Comparison of ENCODE assay signal across 1 cellular context in the genomic region with DNA sequence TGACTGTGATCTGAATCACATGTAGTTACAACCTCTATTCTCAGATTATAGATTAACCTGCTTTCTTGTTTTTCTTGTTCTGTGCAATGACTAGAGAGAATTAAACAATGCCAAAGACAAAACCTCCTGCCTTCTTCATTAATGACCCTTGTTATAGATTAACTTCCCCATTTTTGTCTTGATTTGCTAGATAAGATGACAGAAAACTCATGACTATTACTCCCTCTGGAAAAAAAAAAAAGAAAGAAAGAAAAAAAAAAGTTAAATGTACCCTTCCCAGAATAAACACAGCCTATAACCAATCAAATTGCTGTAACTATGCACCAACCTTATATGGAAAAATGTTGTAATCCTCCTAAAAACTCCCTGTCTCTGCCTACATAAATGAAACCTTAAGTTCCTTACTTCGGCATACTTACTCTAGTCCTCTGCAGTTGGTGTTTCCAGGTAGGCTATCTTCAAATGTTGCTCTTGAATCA.
TF ChIP-seq lines count a peak whose summit lies in the region.

No MANE protein-coding gene starts in this region.

TF ChIP-seq in GM23338, 12 proteins besides CTCF, POLR2A, EP300 and RAD21 (continued from another document):
- TF ChIP-seq, protein P1, sequence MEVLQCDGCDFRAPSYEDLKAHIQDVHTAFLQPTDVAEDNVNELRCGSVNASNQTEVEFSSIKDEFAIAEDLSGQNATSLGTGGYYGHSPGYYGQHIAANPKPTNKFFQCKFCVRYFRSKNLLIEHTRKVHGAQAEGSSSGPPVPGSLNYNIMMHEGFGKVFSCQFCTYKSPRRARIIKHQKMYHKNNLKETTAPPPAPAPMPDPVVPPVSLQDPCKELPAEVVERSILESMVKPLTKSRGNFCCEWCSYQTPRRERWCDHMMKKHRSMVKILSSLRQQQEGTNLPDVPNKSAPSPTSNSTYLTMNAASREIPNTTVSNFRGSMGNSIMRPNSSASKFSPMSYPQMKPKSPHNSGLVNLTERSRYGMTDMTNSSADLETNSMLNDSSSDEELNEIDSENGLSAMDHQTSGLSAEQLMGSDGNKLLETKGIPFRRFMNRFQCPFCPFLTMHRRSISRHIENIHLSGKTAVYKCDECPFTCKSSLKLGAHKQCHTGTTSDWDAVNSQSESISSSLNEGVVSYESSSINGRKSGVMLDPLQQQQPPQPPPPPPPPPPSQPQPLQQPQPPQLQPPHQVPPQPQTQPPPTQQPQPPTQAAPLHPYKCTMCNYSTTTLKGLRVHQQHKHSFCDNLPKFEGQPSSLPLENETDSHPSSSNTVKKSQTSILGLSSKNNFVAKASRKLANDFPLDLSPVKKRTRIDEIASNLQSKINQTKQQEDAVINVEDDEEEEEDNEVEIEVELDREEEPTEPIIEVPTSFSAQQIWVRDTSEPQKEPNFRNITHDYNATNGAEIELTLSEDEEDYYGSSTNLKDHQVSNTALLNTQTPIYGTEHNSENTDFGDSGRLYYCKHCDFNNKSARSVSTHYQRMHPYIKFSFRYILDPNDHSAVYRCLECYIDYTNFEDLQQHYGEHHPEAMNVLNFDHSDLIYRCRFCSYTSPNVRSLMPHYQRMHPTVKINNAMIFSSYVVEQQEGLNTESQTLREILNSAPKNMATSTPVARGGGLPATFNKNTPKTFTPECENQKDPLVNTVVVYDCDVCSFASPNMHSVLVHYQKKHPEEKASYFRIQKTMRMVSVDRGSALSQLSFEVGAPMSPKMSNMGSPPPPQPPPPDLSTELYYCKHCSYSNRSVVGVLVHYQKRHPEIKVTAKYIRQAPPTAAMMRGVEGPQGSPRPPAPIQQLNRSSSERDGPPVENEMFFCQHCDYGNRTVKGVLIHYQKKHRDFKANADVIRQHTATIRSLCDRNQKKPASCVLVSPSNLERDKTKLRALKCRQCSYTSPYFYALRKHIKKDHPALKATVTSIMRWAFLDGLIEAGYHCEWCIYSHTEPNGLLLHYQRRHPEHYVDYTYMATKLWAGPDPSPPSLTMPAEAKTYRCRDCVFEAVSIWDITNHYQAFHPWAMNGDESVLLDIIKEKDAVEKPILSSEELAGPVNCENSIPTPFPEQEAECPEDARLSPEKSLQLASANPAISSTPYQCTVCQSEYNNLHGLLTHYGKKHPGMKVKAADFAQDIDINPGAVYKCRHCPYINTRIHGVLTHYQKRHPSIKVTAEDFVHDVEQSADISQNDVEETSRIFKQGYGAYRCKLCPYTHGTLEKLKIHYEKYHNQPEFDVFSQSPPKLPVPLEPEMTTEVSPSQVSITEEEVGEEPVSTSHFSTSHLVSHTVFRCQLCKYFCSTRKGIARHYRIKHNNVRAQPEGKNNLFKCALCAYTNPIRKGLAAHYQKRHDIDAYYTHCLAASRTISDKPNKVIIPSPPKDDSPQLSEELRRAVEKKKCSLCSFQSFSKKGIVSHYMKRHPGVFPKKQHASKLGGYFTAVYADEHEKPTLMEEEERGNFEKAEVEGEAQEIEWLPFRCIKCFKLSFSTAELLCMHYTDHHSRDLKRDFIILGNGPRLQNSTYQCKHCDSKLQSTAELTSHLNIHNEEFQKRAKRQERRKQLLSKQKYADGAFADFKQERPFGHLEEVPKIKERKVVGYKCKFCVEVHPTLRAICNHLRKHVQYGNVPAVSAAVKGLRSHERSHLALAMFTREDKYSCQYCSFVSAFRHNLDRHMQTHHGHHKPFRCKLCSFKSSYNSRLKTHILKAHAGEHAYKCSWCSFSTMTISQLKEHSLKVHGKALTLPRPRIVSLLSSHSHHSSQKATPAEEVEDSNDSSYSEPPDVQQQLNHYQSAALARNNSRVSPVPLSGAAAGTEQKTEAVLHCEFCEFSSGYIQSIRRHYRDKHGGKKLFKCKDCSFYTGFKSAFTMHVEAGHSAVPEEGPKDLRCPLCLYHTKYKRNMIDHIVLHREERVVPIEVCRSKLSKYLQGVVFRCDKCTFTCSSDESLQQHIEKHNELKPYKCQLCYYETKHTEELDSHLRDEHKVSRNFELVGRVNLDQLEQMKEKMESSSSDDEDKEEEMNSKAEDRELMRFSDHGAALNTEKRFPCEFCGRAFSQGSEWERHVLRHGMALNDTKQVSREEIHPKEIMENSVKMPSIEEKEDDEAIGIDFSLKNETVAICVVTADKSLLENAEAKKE (CRISPR knock-in tag; IDR thresholded peaks at IDR 0.05): no peak
- TF ChIP-seq ZNF331 (CRISPR knock-in tag; IDR thresholded peaks at IDR 0.05; ENCODE audit: low read depth) (no peak), EZH2phosphoT487 (IDR thresholded peaks at IDR 0.05; ENCODE audit: unreplicated experiment) (no peak), STAT1 (IDR thresholded peaks at IDR 0.05; ENCODE audit: unreplicated experiment) (no peak), POLR2AphosphoS5 (IDR thresholded peaks at IDR 0.05; ENCODE audit: low read depth) (no peak), NANOG (IDR thresholded peaks at IDR 0.05; ENCODE audit: borderline replicate concordance) (no peak)
